In the genomic region with DNA sequence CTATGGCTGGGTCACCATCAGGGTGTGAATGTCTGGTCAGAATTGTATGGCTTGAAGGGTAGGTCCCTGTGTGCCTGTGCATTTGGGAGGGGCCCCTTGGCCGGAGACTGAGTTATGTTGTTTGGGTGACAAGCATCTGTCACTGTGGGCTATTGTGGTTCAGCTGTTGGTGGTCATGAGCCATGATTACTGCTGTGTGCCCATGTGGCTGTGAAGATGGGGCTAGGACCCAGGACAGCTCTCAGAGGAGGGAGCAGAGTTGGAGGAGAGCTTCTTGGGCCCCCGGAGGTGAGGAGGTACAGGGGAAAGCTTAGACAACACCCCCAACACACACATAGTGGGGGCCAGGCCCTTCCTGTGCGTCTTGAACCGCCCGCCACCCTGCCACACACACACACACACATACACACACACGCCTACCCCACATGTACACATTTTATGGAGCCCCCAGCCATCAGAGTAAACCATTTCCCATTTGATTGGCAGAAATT, we compare ENCODE assay signal across 14 cellular contexts. TPM values are rescaled to one million over a fixed set of nuclear protein-coding genes. Genes with fewer than 3 reads are reported as not detected.
DNase-seq lines count a peak whose midpoint lies in the region; ATAC-seq and TF ChIP-seq lines count a peak whose summit lies in the region.
"Had no signal": no experiment of that assay in that cellular context is flagged by ENCODE, and none has a peak within 500 bp of the region (broad histone marks: within the 10 kb centered on the region; RNA-seq: fewer than 3 reads in every experiment).

No MANE protein-coding gene starts in this region.

- no peak overlapping the region for H3K9ac ChIP-seq in iPS-18a (ENCODE audit: low read length)

- peaks cover 31% of the 10 kb centered on the region for H3K27me3 Mint-ChIP-seq in activated CD4-positive, alpha-beta T cell treated with anti-CD3 and anti-CD28 coated beads for 36 hours
- H3K27me3 Mint-ChIP-seq in T-helper 17 cell = peaks cover 35% of the 10 kb centered on the region

- POLR2A ChIA-PET in activated CD4-positive, alpha-beta T cell treated with anti-CD3 and anti-CD28 coated beads for 36 hours (lab: Charles Lee) = no interaction called here

- no peak for TF ChIP-seq CTCF in upper lobe of right lung (IDR thresholded peaks at IDR 0.05)

- H3K36me3 ChIP-seq in iPS-18a (ENCODE audit: control insufficient read depth, low read depth, low read length) (peaks cover 5% of the 10 kb centered on the region), upper lobe of right lung (no peaks in the 10 kb centered on the region)
- H3K36me3 ChIP-seq: Peyer's patch, vagina had no signal

- peaks cover 2% of the 10 kb centered on the region for H3K36me3 Mint-ChIP-seq in activated CD4-positive, alpha-beta T cell treated with anti-CD3 and anti-CD28 coated beads for 36 hours (ENCODE audit: low read depth)
- no peaks in the 10 kb centered on the region for H3K36me3 Mint-ChIP-seq in T-helper 17 cell (ENCODE audit: low read depth)

- no peaks in the 10 kb centered on the region for H3K9me3 Mint-ChIP-seq in activated CD4-positive, alpha-beta T cell treated with anti-CD3 and anti-CD28 coated beads for 36 hours (ENCODE audit: low read depth)

- H3K9me3 ChIP-seq in T-helper 17 cell (ENCODE audit: control insufficient read depth, low read length, poor library complexity, severe bottlenecking) (no peaks in the 10 kb centered on the region), iPS-18a (ENCODE audit: control insufficient read depth, low read depth, low read length) (no peaks in the 10 kb centered on the region), upper lobe of right lung (no peaks in the 10 kb centered on the region)
- H3K9me3 ChIP-seq: Peyer's patch, vagina had no signal

- H3K4me3 Mint-ChIP-seq in activated CD4-positive, alpha-beta T cell treated with anti-CD3 and anti-CD28 coated beads for 36 hours = peak overlapping the region; percentile 30
- peak overlapping the region; percentile 88 for H3K4me3 Mint-ChIP-seq in T-helper 17 cell

- peaks cover 15% of the 10 kb centered on the region for H3K4me1 ChIP-seq in iPS-18a (ENCODE audit: control insufficient read depth, low read depth, low read length)
- peaks cover 12% of the 10 kb centered on the region for H3K4me1 ChIP-seq in upper lobe of right lung

- DNase-seq in activated CD4-positive, alpha-beta T cell treated with anti-CD3 and anti-CD28 coated beads for 36 hours = peak; percentile 22
- no peak for DNase-seq in activated CD4-positive, alpha-beta T cell treated with anti-CD3 and anti-CD28 coated beads, Interleukin-2, amount 50 U/mL, for 1 hour
- no peak for DNase-seq in T-helper 17 cell
- DNase-seq in sciatic nerve (ENCODE audit: low spot score) = peak; percentile 49
- no peak for DNase-seq in upper lobe of right lung
- DNase-seq in stimulated activated CD4-positive, alpha-beta T cell treated with anti-CD3 and anti-CD28 coated beads, Interleukin-4, amount 100 ng/mL, for 24 hours = no peak
- DNase-seq in effector CD4-positive, alpha-beta T cell = no peak
- DNase-seq: ACHN, left ventricle myocardium superior, MV-4-11, T-helper 9 cell had no signal

- intact Hi-C loops in activated CD4-positive, alpha-beta T cell treated with anti-CD3 and anti-CD28 coated beads for 36 hours (cut with DNase I, micrococcal nuclease) = loop anchor here in 1 of 2 experiments (5.0 to 10.0 kb wide), 3 partner anchors 158 to 290 kb away; a partner anchor contains a TSS
- intact Hi-C loops in sciatic nerve (cut with DNase I) (no loop called here), upper lobe of right lung (cut with DNase I) (no loop called here)

- no peak overlapping the region for H3K27ac Mint-ChIP-seq in activated CD4-positive, alpha-beta T cell treated with anti-CD3 and anti-CD28 coated beads for 36 hours
- H3K27ac Mint-ChIP-seq in T-helper 17 cell = no peak overlapping the region

- peaks cover 9% of the 10 kb centered on the region for H3K27me3 ChIP-seq in iPS-18a (ENCODE audit: control insufficient read depth, insufficient read depth, low read length)
- peaks cover 40% of the 10 kb centered on the region for H3K27me3 ChIP-seq in upper lobe of right lung

- H3K27ac ChIP-seq in iPS-18a (ENCODE audit: low read length) (no peak overlapping the region), upper lobe of right lung (no peak overlapping the region)
- H3K27ac ChIP-seq: Peyer's patch, vagina had no signal

- H3K4me3 ChIP-seq in iPS-18a (ENCODE audit: low read length) (peak overlapping the region; percentile 63), upper lobe of right lung (no peak overlapping the region)

- H3K4me1 Mint-ChIP-seq in activated CD4-positive, alpha-beta T cell treated with anti-CD3 and anti-CD28 coated beads for 36 hours = peaks cover 9% of the 10 kb centered on the region
- H3K4me1 Mint-ChIP-seq in T-helper 17 cell = peaks cover 19% of the 10 kb centered on the region

- ATAC-seq in activated CD4-positive, alpha-beta T cell treated with anti-CD3 and anti-CD28 coated beads for 36 hours = no peak
- ATAC-seq in T-helper 17 cell (no peak), sciatic nerve (no peak), upper lobe of right lung (no peak)
- ATAC-seq: left ventricle myocardium superior had no signal

- CTCF ChIA-PET in activated CD4-positive, alpha-beta T cell treated with anti-CD3 and anti-CD28 coated beads for 36 hours (lab: Charles Lee) = interaction anchor here (0.6 to 4.4 kb wide), 3 partner anchors 11 to 404 kb away, joined by 3 to 19 read pairs (median 3); no protein-coding TSS in a partner anchor

RNA-seq across cellular contexts. Expression of a gene that starts 1.8 kb away (rescaled TPM):
- 1 to 10 TPM; 3.2 to 5.7 TPM for total RNA-seq in activated CD4-positive, alpha-beta T cell treated with anti-CD3 and anti-CD28 coated beads for 36 hours
- total RNA-seq in T-helper 17 cell = 1 to 10 TPM; 3.6 to 6.5 TPM
- 6.8 TPM for total RNA-seq in sciatic nerve
- 1.9 TPM for total RNA-seq in upper lobe of right lung

Comparison
In these comparisons a context has a peak if more than half of its experiments do, and no peak if none do; other contexts are left out.
1. DNase-seq: peak in activated CD4-positive, alpha-beta T cell treated with anti-CD3 and anti-CD28 coated beads for 36 hours (single experiment) and sciatic nerve (single experiment); none in activated CD4-positive, alpha-beta T cell treated with anti-CD3 and anti-CD28 coated beads, Interleukin-2, amount 50 U/mL, for 1 hour (single experiment), T-helper 17 cell (0 of 3), upper lobe of right lung (single experiment), stimulated activated CD4-positive, alpha-beta T cell treated with anti-CD3 and anti-CD28 coated beads, Interleukin-4, amount 100 ng/mL, for 24 hours (single experiment) and effector CD4-positive, alpha-beta T cell (single experiment).